1 cellular context compared by ENCODE assay signal in genomic region chr2:200023570-200023969, GRCh38.
TF ChIP-seq lines count a peak whose summit lies in the region.

No MANE protein-coding gene starts in this region.

TF ChIP-seq in HepG2, 621 proteins besides CTCF, POLR2A, EP300 and RAD21 (continued from another document):
- no peak for TF ChIP-seq ZNF597 (CRISPR knock-in tag; IDR thresholded peaks at IDR 0.05)
- TF ChIP-seq, protein P1, sequence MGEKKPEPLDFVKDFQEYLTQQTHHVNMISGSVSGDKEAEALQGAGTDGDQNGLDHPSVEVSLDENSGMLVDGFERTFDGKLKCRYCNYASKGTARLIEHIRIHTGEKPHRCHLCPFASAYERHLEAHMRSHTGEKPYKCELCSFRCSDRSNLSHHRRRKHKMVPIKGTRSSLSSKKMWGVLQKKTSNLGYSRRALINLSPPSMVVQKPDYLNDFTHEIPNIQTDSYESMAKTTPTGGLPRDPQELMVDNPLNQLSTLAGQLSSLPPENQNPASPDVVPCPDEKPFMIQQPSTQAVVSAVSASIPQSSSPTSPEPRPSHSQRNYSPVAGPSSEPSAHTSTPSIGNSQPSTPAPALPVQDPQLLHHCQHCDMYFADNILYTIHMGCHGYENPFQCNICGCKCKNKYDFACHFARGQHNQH (CRISPR knock-in tag; IDR thresholded peaks at IDR 0.05): no peak
- TF ChIP-seq SYNCRIP (IDR thresholded peaks at IDR 0.05; ENCODE audit: insufficient read depth, low read depth, low read length): no peak
- TF ChIP-seq ZNF709 (CRISPR knock-in tag; IDR thresholded peaks at IDR 0.05): no peak
- peak; percentile 50; the same call in 1 of the 2 replicates for TF ChIP-seq CEBPB (IDR thresholded peaks at IDR 0.05; ENCODE audit: borderline replicate concordance, low read depth, low read length)
- no peak for TF ChIP-seq NR0B2 (CRISPR knock-in tag; IDR thresholded peaks at IDR 0.05)
- no peak for TF ChIP-seq ZNF574 (CRISPR knock-in tag; IDR thresholded peaks at IDR 0.05)
- no peak for TF ChIP-seq ZNF768 (CRISPR knock-in tag; IDR thresholded peaks at IDR 0.05)
